In genomic region chr11:85539740-85540139, GRCh38 we compare ENCODE assay signal across 17 cellular contexts.
"Had no signal": no experiment of that assay in that cellular context is flagged by ENCODE, and none has a peak within 500 bp of the region (broad histone marks: within the 10 kb centered on the region; RNA-seq: fewer than 3 reads in every experiment).

No MANE protein-coding gene starts in this region.

- H3K9me3 ChIP-seq: prostate gland, tibial artery had no signal

- H3K4me3 ChIP-seq: ascending aorta, lung, prostate gland, tibial artery had no signal

- H3K4me1 ChIP-seq: ascending aorta, prostate gland had no signal

- ATAC-seq: activated naive CD4-positive, alpha-beta T cell treated with anti-CD3 and anti-CD28 coated beads, Interleukin-2, amount 50 U/mL, for 72 hours; activated T-helper 17 cell treated with anti-CD3 and anti-CD28 coated beads, Interleukin-2, amount 50 U/mL, for 72 hours; esophagus mucosa; naive thymus-derived CD8-positive, alpha-beta T cell; stimulated activated naive CD8-positive, alpha-beta T cell treated with anti-CD3 and anti-CD28 coated beads, Interleukin-15, amount 100 ng/mL, for 72 hours had no signal

- H3K36me3 ChIP-seq: brain microvascular endothelial cell, prostate gland had no signal

- DNase-seq: activated CD8-positive, alpha-beta memory T cell treated with anti-CD3 and anti-CD28 coated beads for 24 hours; activated CD8-positive, alpha-beta memory T cell treated with anti-CD3 and anti-CD28 coated beads, Interleukin-2, amount 50 U/mL, for 4 hours; activated T-cell treated with anti-CD3 and anti-CD28 coated beads, Interleukin-2, amount 50 U/mL, for 24 hours; brain microvascular endothelial cell; effector memory CD4-positive, alpha-beta T cell; foreskin melanocyte; glutamatergic neuron; naive thymus-derived CD8-positive, alpha-beta T cell; stimulated activated CD4-positive, alpha-beta T cell treated with anti-CD3 and anti-CD28 coated beads, Interleukin-1b, Interleukin-23, amount 100 ng/mL, for 48 hours; stimulated activated naive CD8-positive, alpha-beta T cell treated with anti-CD3 and anti-CD28 coated beads, Interleukin-15, amount 100 ng/mL, for 72 hours; tibial artery had no signal

- H3K27me3 ChIP-seq: ascending aorta, brain microvascular endothelial cell, tibial artery had no signal

- H3K27ac ChIP-seq: ascending aorta, brain microvascular endothelial cell, prostate gland, tibial artery had no signal
